In the genomic region with DNA sequence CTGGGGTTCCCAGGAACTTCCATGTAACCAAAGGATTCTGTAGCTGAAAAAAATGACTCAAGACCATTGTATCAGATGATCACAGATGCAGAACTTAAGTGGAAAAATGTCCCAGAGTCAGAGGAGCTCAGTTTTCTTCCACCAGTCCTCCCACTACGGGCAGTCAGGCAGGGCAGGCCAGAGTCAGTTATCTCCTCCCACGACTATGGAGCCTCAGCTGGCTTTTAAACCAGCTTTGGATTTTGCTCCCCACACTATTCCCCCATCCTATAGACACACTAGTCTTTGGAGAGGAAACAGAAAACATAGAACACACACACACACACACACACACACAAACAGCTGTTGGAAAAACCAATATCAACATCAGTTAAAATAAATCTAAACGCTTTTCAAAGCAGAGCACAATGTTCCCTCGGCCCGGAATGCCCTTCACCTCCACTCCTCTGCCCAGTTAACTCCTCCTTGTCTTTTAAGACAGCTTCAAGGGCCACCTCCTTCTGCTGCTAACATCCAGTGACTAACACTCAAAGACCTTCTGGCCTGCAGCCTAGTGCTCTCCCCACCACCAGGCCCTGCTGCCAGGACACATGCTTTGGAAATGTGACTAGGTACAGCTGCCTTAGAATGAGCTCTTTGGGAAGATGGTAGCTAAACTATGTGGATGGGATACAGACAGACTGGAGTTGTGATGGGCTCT, we compare ENCODE assay signal across 9 cellular contexts. TPM values are rescaled to one million over a fixed set of nuclear protein-coding genes. Genes with fewer than 3 reads are reported as not detected.
DNase-seq lines count a peak whose midpoint lies in the region; ATAC-seq and TF ChIP-seq lines count a peak whose summit lies in the region.
"Had no signal": no experiment of that assay in that cellular context is flagged by ENCODE, and none has a peak within 500 bp of the region (broad histone marks: within the 10 kb centered on the region; RNA-seq: fewer than 3 reads in every experiment).

No MANE protein-coding gene starts in this region.

- DNase-seq in A172 (ENCODE audit: low spot score) (peak; percentile 95), M059J (ENCODE audit: low read depth) (peak; percentile 96), endodermal cell (no peak), D341Med (ENCODE audit: low spot score) (no peak), left lobe of liver (ENCODE audit: low spot score) (no peak), 8988T (no peak)
- DNase-seq: stimulated activated naive CD4-positive, alpha-beta T cell had no signal

- peaks cover 10% of the 10 kb centered on the region for H3K4me1 ChIP-seq in endodermal cell (ENCODE audit: control insufficient read depth, insufficient read depth, low read length)
- H3K4me1 ChIP-seq in muscle layer of colon (ENCODE audit: insufficient read depth, low read length): peaks cover 51% of the 10 kb centered on the region

- H3K4me3 ChIP-seq in endodermal cell (ENCODE audit: low read length) (no peak overlapping the region), muscle layer of colon (ENCODE audit: low read depth in 1 of 2, low read length in 2 of 2) (no peak overlapping the region)

- no peaks in the 10 kb centered on the region for H3K27me3 Mint-ChIP-seq in endodermal cell (ENCODE audit: insufficient read depth)

- H3K9me3 ChIP-seq in endodermal cell (ENCODE audit: control insufficient read depth, low read length): no peaks in the 10 kb centered on the region
- no peaks in the 10 kb centered on the region for H3K9me3 ChIP-seq in muscle layer of colon (ENCODE audit: low read length)

- H3K9ac ChIP-seq in endodermal cell (ENCODE audit: extremely low read depth, low read length, poor library complexity, severe bottlenecking) (no peak overlapping the region), muscle layer of colon (ENCODE audit: low read length) (peak overlapping the region; percentile 0)

- H3K36me3 Mint-ChIP-seq in endodermal cell (ENCODE audit: low read depth): peaks cover 74% of the 10 kb centered on the region

- H3K4me1 Mint-ChIP-seq in endodermal cell: peaks cover 6% of the 10 kb centered on the region

- H3K36me3 ChIP-seq in endodermal cell (ENCODE audit: control insufficient read depth, insufficient read depth, low read length) (peaks cover 97% of the 10 kb centered on the region), muscle layer of colon (ENCODE audit: insufficient read depth, low read length) (peaks cover 45% of the 10 kb centered on the region)

- H3K27me3 ChIP-seq in endodermal cell (ENCODE audit: control insufficient read depth, insufficient read depth, low read length, poor library complexity, severe bottlenecking): no peaks in the 10 kb centered on the region
- H3K27me3 ChIP-seq in muscle layer of colon (ENCODE audit: control insufficient read depth in 1 of 2, insufficient read depth in 2 of 2, low read length in 2 of 2): no peaks in the 10 kb centered on the region

- H3K9me3 Mint-ChIP-seq in endodermal cell: no peaks in the 10 kb centered on the region

- 79 to 93% methylated on average over 2 to 5 of the region's 5 CpGs for WGBS in endodermal cell (ENCODE audit: insufficient coverage in 1 of 2, insufficient read length in 1 of 2), 2 experiments

- no peak overlapping the region for H3K4me3 Mint-ChIP-seq in endodermal cell

- TF ChIP-seq CTCF in endodermal cell (conservative IDR thresholded peaks at IDR 0.05): no peak

- no peak overlapping the region for H3K27ac ChIP-seq in endodermal cell (ENCODE audit: low read depth, low read length)
- H3K27ac ChIP-seq in muscle layer of colon (ENCODE audit: low read depth, low read length): peak overlapping the region; percentile 88

- ATAC-seq in left lobe of liver: no peak
- ATAC-seq in HG02981 (IDR thresholded peaks at IDR 0.05; ENCODE audit: unreplicated experiment): no peak

- peak overlapping the region; percentile 67 for H3K27ac Mint-ChIP-seq in endodermal cell

RNA-seq across cellular contexts. Expression of a gene that starts 56.8 kb away (rescaled TPM):
- total RNA-seq in A172 (2014; rRNA removed; shearing (Covaris generic)): 1.2 and 1.5 TPM in 2 replicates
- 0.44 and 1.4 TPM in 2 replicates for total RNA-seq in M059J (2014; rRNA removed; shearing (Covaris generic))
- total RNA-seq in endodermal cell: not detected
- 0.71 TPM for polyA plus RNA-seq in endodermal cell (2013, experiment 1 of 2)
- polyA plus RNA-seq in endodermal cell (2013, experiment 2 of 2): 0.79 TPM
- not detected for total RNA-seq in left lobe of liver

RNA-seq across cellular contexts. Expression of a gene that starts 58.8 kb away (rescaled TPM):
- 43.1 and 50.3 TPM in 2 replicates for total RNA-seq in A172 (2014; rRNA removed; shearing (Covaris generic))
- total RNA-seq in M059J (2014; rRNA removed; shearing (Covaris generic)): 38.4 and 57.2 TPM in 2 replicates
- total RNA-seq in endodermal cell (100 to 1,000 TPM in 1 of 2 donors, 10 to 100 TPM in 1; 96.1 to 119 TPM), left lobe of liver (2.9 TPM)
- 46.1 TPM for polyA plus RNA-seq in endodermal cell (2013, experiment 1 of 2)
- polyA plus RNA-seq in endodermal cell (2013, experiment 2 of 2): 63.4 TPM

Comparison
In these comparisons a context has a peak if more than half of its experiments do, and no peak if none do; other contexts are left out.
1. DNase-seq: peak in A172 (single experiment) and M059J (single experiment); none in endodermal cell (single experiment), D341Med (single experiment), left lobe of liver (single experiment) and 8988T (single experiment).
2. RNA of a gene that starts 58.8 kb away (total RNA-seq): 96.1 to 119 TPM in endodermal cell, 38.4 to 57.2 TPM in M059J and 43.1 to 50.3 TPM in A172; 2.9 TPM in left lobe of liver (single experiment); every median in the first group is over 10 times any median in the second.